ENCODE assay signal across 22 cellular contexts in genomic region chr5:136077046-136077445, GRCh38.
"Had no signal": no experiment of that assay in that cellular context is flagged by ENCODE, and none has a peak within 500 bp of the region (broad histone marks: within the 10 kb centered on the region; RNA-seq: fewer than 3 reads in every experiment).

No MANE protein-coding gene starts in this region.

- H3K36me3 ChIP-seq: SJSA1 had no signal

- H3K4me3 ChIP-seq: SJSA1, SK-N-MC had no signal

- H3K27ac ChIP-seq: HL-60, SJSA1, SK-N-MC had no signal

- H3K27me3 ChIP-seq: SJSA1 had no signal

- H3K9me3 ChIP-seq: SJSA1 had no signal

- DNase-seq: KBM-7, MV-4-11, NCI-H1048, NCI-H1105, NCI-H1417 treated with DMSO at 0.1 percent for 48 hours, NCI-H146, NCI-H1694 treated with DMSO at 0.1 percent for 48 hours, NCI-H1930, NCI-H2081 treated with DMSO at 0.1 percent for 48 hours, NCI-H2171, NCI-H226, NCI-H446, NCI-H510A, NCI-H524 treated with DMSO at 0.1 percent for 48 hours, NCI-H69, NCI-H774, Right ventricle myocardium superior, RPMI8226, SIG-M5 had no signal
